Comparison of ENCODE assay signal across 8 cellular contexts in genomic region chr7:149714081-149714909, GRCh38. TPM values are rescaled to one million over a fixed set of nuclear protein-coding genes. Genes with fewer than 3 reads are reported as not detected.
A peak's percentile ranks its signal among the peaks of the same experiment; 100 is the strongest.
DNase-seq lines count a peak whose midpoint lies in the region; ATAC-seq and TF ChIP-seq lines count a peak whose summit lies in the region.

No MANE protein-coding gene starts in this region.

- H3K9me3 ChIP-seq in HUES6 (ENCODE audit: control insufficient read depth, insufficient read depth, low read depth, low read length) (peaks cover 20% of the 10 kb centered on the region), esophagus muscularis mucosa (peaks cover 5 to 21% (median 17%) of the 10 kb centered on the region in 4 donors), muscle layer of duodenum (ENCODE audit: control insufficient read depth in 1 of 2, low read length in 2 of 2) (peaks cover 5 to 9% of the 10 kb centered on the region in 2 donors)

- TF ChIP-seq POLR2A in esophagus muscularis mucosa (IDR thresholded peaks at IDR 0.05; ENCODE audit: low read depth) = no peak

- intact Hi-C loops in esophagus muscularis mucosa (cut with DNase I) = loop anchor here (5.0 kb wide), 1 partner anchor 123 kb away; the partner anchor contains the start of gene ZNF862

- 42% methylated on average over 14 of the region's 88 CpGs for WGBS in esophagus muscularis mucosa

- peaks cover 16% of the 10 kb centered on the region for H3K4me1 ChIP-seq in HUES6 (ENCODE audit: control insufficient read depth, insufficient read depth, low read length)
- H3K4me1 ChIP-seq in esophagus muscularis mucosa = peaks cover 22 to 48% (median 35%) of the 10 kb centered on the region in 4 donors
- H3K4me1 ChIP-seq in muscle layer of duodenum (ENCODE audit: control insufficient read depth in 1 of 2, insufficient read depth in 2 of 2, low read length in 2 of 2) = peaks cover 5 to 41% of the 10 kb centered on the region in 2 donors

- H3K27ac ChIP-seq in HUES6 (ENCODE audit: low read depth, low read length) (no peak overlapping the region), esophagus muscularis mucosa (replicated peaks in 1 of 4) (peak overlapping the region; percentile 81 to 87 (median 82)), muscle layer of duodenum (ENCODE audit: low read length) (no peak overlapping the region)

- DNase-seq in Caki2 (ENCODE audit: low read depth) (peak; percentile 73), OCI-M2 (lab: John Stamatoyannopoulos, UW; ENCODE audit: unreplicated experiment) (peak; percentile 68), esophagus muscularis mucosa (ENCODE audit: extremely low spot score) (no peak)
- DNase-seq in activated T-cell treated with anti-CD3 and anti-CD28 coated beads, Interleukin-2, amount 50 U/mL, for 48 hours = peak; percentile 94 to 96
- DNase-seq in stimulated activated CD8-positive, alpha-beta memory T cell treated with anti-CD3 and anti-CD28 coated beads, Interleukin-4, amount 100 ng/mL, for 48 hours = peak; percentile 96

- in situ Hi-C loops in Caki2 (cut with HindIII; ENCODE audit: low pct_unique_long_range_greater_than_20kb, low sequenced_read_pairs) = no loop called here

- H3K4me3 ChIP-seq in HUES6 (ENCODE audit: low read depth, low read length) (peak overlapping the region; percentile 66), esophagus muscularis mucosa (peak overlapping the region; percentile 72 to 85 (median 77)), muscle layer of duodenum (ENCODE audit: low read depth in 1 of 2, low read length in 2 of 2) (peak overlapping the region; percentile 57 to 75)

- H3K9ac ChIP-seq in HUES6 (ENCODE audit: low read length) = peak overlapping the region; percentile 9

- no peak for TF ChIP-seq CTCF in esophagus muscularis mucosa (IDR thresholded peaks at IDR 0.05)

- H3K27me3 ChIP-seq in HUES6 (ENCODE audit: control insufficient read depth, insufficient read depth, low read length) (peaks cover 9% of the 10 kb centered on the region; the same call in 1 of the 2 replicates), esophagus muscularis mucosa (no peaks in the 10 kb centered on the region), muscle layer of duodenum (ENCODE audit: low read depth, low read length) (no peaks in the 10 kb centered on the region)

- TF ChIP-seq EP300 in esophagus muscularis mucosa (IDR thresholded peaks at IDR 0.05) = no peak

- ATAC-seq in GM21423 (IDR thresholded peaks at IDR 0.05; ENCODE audit: unreplicated experiment) = peak; percentile 93

- H3K36me3 ChIP-seq in HUES6 (ENCODE audit: control insufficient read depth, insufficient read depth, low read length) (no peaks in the 10 kb centered on the region), esophagus muscularis mucosa (peaks cover 0 to 5% (median 0%) of the 10 kb centered on the region in 4 donors), muscle layer of duodenum (ENCODE audit: control insufficient read depth in 1 of 2, insufficient read depth in 2 of 2, low read length in 2 of 2) (no peaks in the 10 kb centered on the region)

RNA-seq across cellular contexts. Expression of gene ZNF467, which starts 59.1 kb away (rescaled TPM):
- 0.41 and 1.4 TPM in 2 replicates for total RNA-seq in Caki2 (2014; rRNA removed; shearing (Covaris generic); ENCODE audit: low replicate concordance)
- 10 to 100 TPM; 10.3 to 12.4 (median 11.0) TPM for total RNA-seq in esophagus muscularis mucosa

Comparison
In these comparisons a context has a peak if more than half of its experiments do, and no peak if none do; other contexts are left out.
1. H3K27ac ChIP-seq: peak in esophagus muscularis mucosa (4 of 4); none in HUES6 (single experiment) and muscle layer of duodenum (single experiment).
2. Peak in every context shown above with its lines, with median percentiles within 50 percentile points of each other: H3K4me3 ChIP-seq.